In genomic region chr7:102671311-102671959, GRCh38 we compare ENCODE assay signal across 8 cellular contexts. TPM values are rescaled to one million over a fixed set of nuclear protein-coding genes. Genes with fewer than 3 reads are reported as not detected.
DNase-seq lines count a peak whose midpoint lies in the region; ATAC-seq and TF ChIP-seq lines count a peak whose summit lies in the region.
"Not testable (repeated sequence)": the region's sequence is repeated elsewhere in the genome, so short reads cannot be mapped to it uniquely, and the experiment has no call there.

Gene POLR2J2 (minus strand): TSS chr7:102671663. CDS start chr7:102671601, 62 bp downstream.

- not testable (repeated sequence) for H3K27ac ChIP-seq in HCT116 (ENCODE audit: low read depth, low read length); iPS-18a (ENCODE audit: low read length)

- not testable (repeated sequence) for H3K9me2 ChIP-seq in HCT116 (ENCODE audit: insufficient read depth)

- not testable (repeated sequence) for H3K4me3 Mint-ChIP-seq in T-cell

- not testable (repeated sequence) for DNase-seq in BE2C; HCT116 (ENCODE audit: low read depth, low spot score); sciatic nerve (ENCODE audit: low spot score)
- peak in 15 of 34 experiments; percentile 0 to 99 (median 83) for DNase-seq in T-cell
- DNase-seq in cardiac fibroblast (ENCODE audit: low read depth in 2 of 2): peak; percentile 76 to 77

- H3K9ac ChIP-seq in HCT116 (ENCODE audit: low read length); iPS-18a (ENCODE audit: low read length): not testable (repeated sequence)

- H3K9me3 Mint-ChIP-seq in T-cell: not testable (repeated sequence)

- not testable (repeated sequence) for BruUV-seq in HCT116 (replicated peaks; lab: Mats Ljungman, UMichigan)

- H3K9me3 ChIP-seq in BE2C; HCT116 (ENCODE audit: control insufficient read depth in 1 of 2, insufficient read depth in 1 of 2, low read depth in 1 of 2, low read length in 2 of 2); iPS-18a (ENCODE audit: control insufficient read depth, low read depth, low read length): not testable (repeated sequence)

- TF ChIP-seq POLR2A in HCT116 (IDR thresholded peaks at IDR 0.05; ENCODE audit: borderline replicate concordance, extremely low read depth, insufficient read depth, insufficient read length): not testable (repeated sequence)

- POLR2A ChIA-PET in HCT116 (lab: Charles Lee); T-cell (lab: Charles Lee): not testable (repeated sequence)

- not testable (repeated sequence) for H3K36me3 ChIP-seq in BE2C; HCT116 (ENCODE audit: control insufficient read depth in 1 of 2, insufficient read depth in 2 of 2, low read length in 2 of 2); iPS-18a (ENCODE audit: control insufficient read depth, low read depth, low read length)

- not testable (repeated sequence) for H4K20me1 ChIP-seq in HCT116 (ENCODE audit: insufficient read depth)

- not testable (repeated sequence) for TF ChIP-seq CTCF in BE2C (IDR thresholded peaks at IDR 0.05; ENCODE audit: low read depth, low read length); HCT116 (IDR thresholded peaks at IDR 0.05 in 2 of 3, conservative IDR thresholded peaks at IDR 0.05 in 1 of 3; ENCODE audit: borderline replicate concordance in 1 of 3, insufficient read depth in 1 of 3, low read depth in 2 of 3, low read length in 2 of 3); cardiac fibroblast (IDR thresholded peaks at IDR 0.05; ENCODE audit: low read depth, low read length)

- H3K36me3 Mint-ChIP-seq in T-cell: not testable (repeated sequence)

- not testable (repeated sequence) for H3K4me1 ChIP-seq in BE2C; HCT116 (ENCODE audit: control insufficient read depth in 1 of 2, insufficient read depth in 2 of 2, low read length in 2 of 2); iPS-18a (ENCODE audit: control insufficient read depth, low read depth, low read length)

- ATAC-seq in GM18868 (IDR thresholded peaks at IDR 0.05; ENCODE audit: unreplicated experiment): peak; percentile 81
- peak; percentile 82 for ATAC-seq in HCT116
- peak; percentile 72 for ATAC-seq in HG03460 (IDR thresholded peaks at IDR 0.05; ENCODE audit: unreplicated experiment)
- peak; percentile 70 to 83 (median 77) for ATAC-seq in T-cell (replicated peaks in 1 of 4)
- ATAC-seq in sciatic nerve: peak; percentile 83

- RAD21 ChIA-PET in HCT116 (lab: Charles Lee; ENCODE audit: low non-redundant PET in 1 of 2, low total read pairs in 2 of 2, uncharacterized antibody in 2 of 2, unreplicated experiment in 2 of 2): not testable (repeated sequence)

- H3K4me1 Mint-ChIP-seq in T-cell: not testable (repeated sequence)

- H3K27ac Mint-ChIP-seq in T-cell: not testable (repeated sequence)

- CTCF ChIA-PET in HCT116 (lab: Charles Lee): not testable (repeated sequence)
- CTCF ChIA-PET in T-cell (lab: Charles Lee): interaction anchor here (0.6 kb wide), 2 partner anchors 78 to 402 kb away, joined by 3 read pairs; partner anchors contain the start of gene FAM185A (in 1 of the 2)

- H3K4me3 ChIP-seq in BE2C (ENCODE audit: low read depth, low read length): peak within 1 kb of the TSS; percentile 33
- H3K4me3 ChIP-seq in HCT116 (replicated peaks in 1 of 2; ENCODE audit: low read depth in 1 of 2, low read length in 2 of 2): not testable (repeated sequence)
- H3K4me3 ChIP-seq in cardiac fibroblast (replicated peaks in 1 of 2; ENCODE audit: low read depth in 2 of 2, low read length in 2 of 2): peak within 1 kb of the TSS; percentile 40 to 56
- H3K4me3 ChIP-seq in iPS-18a (ENCODE audit: low read length): peak within 1 kb of the TSS; percentile 40

- TF ChIP-seq RAD21 in HCT116 (IDR thresholded peaks at IDR 0.05; ENCODE audit: low read depth): not testable (repeated sequence)

- not testable (repeated sequence) for H3K27me3 ChIP-seq in BE2C; HCT116 (ENCODE audit: insufficient read depth, low read length); iPS-18a (ENCODE audit: control insufficient read depth, insufficient read depth, low read length)

- not testable (repeated sequence) for H3K4me2 ChIP-seq in HCT116 (ENCODE audit: low read length)

- H3K79me2 ChIP-seq in HCT116 (ENCODE audit: insufficient read depth, low read length): not testable (repeated sequence)

- not testable (repeated sequence) for H3K27me3 Mint-ChIP-seq in T-cell

- intact Hi-C loops in HCT116 (cut with micrococcal nuclease); sciatic nerve (cut with DNase I): not testable (repeated sequence)

- not testable (repeated sequence) for H2AFZ ChIP-seq in HCT116 (ENCODE audit: low read depth, low read length, poor library complexity, severe bottlenecking)

RNA-seq across cellular contexts. Expression of gene POLR2J2, which starts in this region (rescaled TPM):
- not detected for polyA plus RNA-seq in BE2C (2012; ENCODE audit: insufficient read depth, insufficient read length, low read depth)
- total RNA-seq in HCT116 (2021; ENCODE audit: unreplicated experiment) (6.2 TPM), T-cell (10 to 100 TPM; 20.8 to 70.3 (median 23.8) TPM), sciatic nerve (20.6 TPM)
- 0.80 and 1.6 TPM in 2 replicates for polyA plus RNA-seq in HCT116 (2012)
